Comparison of ENCODE assay signal across 1 cellular context in genomic region chr21:33544451-33544850, GRCh38.
TF ChIP-seq lines count a peak whose summit lies in the region.

No MANE protein-coding gene starts in this region.

TF ChIP-seq in HepG2, 621 proteins besides CTCF, POLR2A, EP300 and RAD21:
- TF ChIP-seq FOXO4 (CRISPR knock-in tag; conservative IDR thresholded peaks at IDR 0.05) (0 out of 2 replicates have a peak, but pooled peaks have one; percentile 21), ARNT (IDR thresholded peaks at IDR 0.05) (no peak), U2AF2 (IDR thresholded peaks at IDR 0.05; ENCODE audit: low read depth, low read length) (no peak), NBN (conservative IDR thresholded peaks at IDR 0.05) (no peak)
